14 cellular contexts compared by ENCODE assay signal in the genomic region with DNA sequence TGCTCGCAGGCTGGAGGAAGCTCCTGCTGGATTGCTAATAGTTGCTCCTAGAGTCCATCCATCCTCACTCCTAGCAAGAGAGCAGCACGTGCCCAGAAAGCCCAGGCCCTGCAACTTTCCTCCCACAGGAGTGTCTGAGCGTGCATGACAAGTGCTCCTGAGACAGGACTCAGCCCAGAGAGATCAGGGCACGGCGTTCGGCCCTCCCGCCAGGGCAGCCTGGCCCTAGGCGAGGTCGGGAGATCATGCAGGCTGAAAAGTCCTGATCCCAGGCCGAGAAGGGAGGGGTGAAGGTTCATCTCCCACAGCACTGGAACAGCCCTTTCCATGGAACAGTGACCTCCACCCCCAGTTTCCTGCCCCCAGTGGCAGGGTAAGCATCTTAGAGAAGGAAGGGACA.
DNase-seq lines count a peak whose midpoint lies in the region; ATAC-seq and TF ChIP-seq lines count a peak whose summit lies in the region.
"Had no signal": no experiment of that assay in that cellular context is flagged by ENCODE, and none has a peak within 500 bp of the region (broad histone marks: within the 10 kb centered on the region; RNA-seq: fewer than 3 reads in every experiment).

No MANE protein-coding gene starts in this region.

- H2BK120ac ChIP-seq in neuronal stem cell (ENCODE audit: low read depth, low read length): no peak overlapping the region

- H3K4me2 ChIP-seq in neuronal stem cell (ENCODE audit: insufficient read depth, low read length, poor library complexity, severe bottlenecking): no peak overlapping the region

- no peaks in the 10 kb centered on the region for H3K27me3 Mint-ChIP-seq in mesothelial cell of epicardium (ENCODE audit: low read depth)
- H3K27me3 Mint-ChIP-seq in T-helper 17 cell: peaks cover 41% of the 10 kb centered on the region
- H3K27me3 Mint-ChIP-seq: CD4-positive, alpha-beta T cell had no signal

- H2AK5ac ChIP-seq in neuronal stem cell (ENCODE audit: low read depth, low read length): no peak overlapping the region

- H2BK5ac ChIP-seq in neuronal stem cell (ENCODE audit: low read length): no peak overlapping the region

- no peak overlapping the region for H4K91ac ChIP-seq in neuronal stem cell (ENCODE audit: low read depth, low read length, poor library complexity)

- H3K4me3 ChIP-seq in WERI-Rb-1 (ENCODE audit: low read depth, low read length) (no peak overlapping the region), neuronal stem cell (ENCODE audit: low read length in 2 of 2) (no peak overlapping the region)
- H3K4me3 ChIP-seq: GM23248 had no signal

- peak overlapping the region; percentile 14 for H2BK12ac ChIP-seq in neuronal stem cell (ENCODE audit: low read length)

- intact Hi-C loops in cardiac septum (cut with DNase I): no loop called here

- H3K36me3 ChIP-seq in WERI-Rb-1: no peaks in the 10 kb centered on the region
- peaks cover 2 to 10% of the 10 kb centered on the region in 2 donors for H3K36me3 ChIP-seq in neuronal stem cell (replicated peaks in 1 of 2; ENCODE audit: control insufficient read depth in 2 of 2, insufficient read depth in 2 of 2, low read length in 2 of 2)

- DNase-seq in WERI-Rb-1: no peak
- no peak for DNase-seq in mesothelial cell of epicardium (ENCODE audit: low spot score in 2 of 2, unreplicated experiment in 2 of 2)
- DNase-seq in neuronal stem cell (ENCODE audit: low spot score): no peak
- no peak for DNase-seq in cardiac septum (ENCODE audit: low spot score)
- DNase-seq in RPMI8226: no peak
- DNase-seq in T-helper 17 cell: no peak
- no peak for DNase-seq in activated T-cell treated with anti-CD3 and anti-CD28 coated beads, Interleukin-2, amount 50 U/mL, for 1 hour
- DNase-seq: C1 segment of cervical spinal cord; Calu3; CD4-positive, alpha-beta T cell; DMS 273 treated with DMSO at 0.1 percent for 48 hours; GM23248 had no signal

- H3K14ac ChIP-seq in neuronal stem cell (ENCODE audit: low read length): no peak overlapping the region

- no peak overlapping the region for H3K4ac ChIP-seq in neuronal stem cell (ENCODE audit: low read length)

- no peak overlapping the region for H3K23ac ChIP-seq in neuronal stem cell (ENCODE audit: low read depth, low read length, poor library complexity)

- H3K27ac ChIP-seq in WERI-Rb-1 (peak overlapping the region; percentile 94), neuronal stem cell (replicated peaks; ENCODE audit: low read length) (no peak overlapping the region)
- H3K27ac ChIP-seq: GM23248, HL-60 had no signal

- H3K4me1 Mint-ChIP-seq in mesothelial cell of epicardium: peaks cover 48% of the 10 kb centered on the region
- H3K4me1 Mint-ChIP-seq in T-helper 17 cell: no peaks in the 10 kb centered on the region
- H3K4me1 Mint-ChIP-seq: B cell had no signal

- H3K27ac Mint-ChIP-seq in mesothelial cell of epicardium (peak overlapping the region; percentile 47), T-helper 17 cell (no peak overlapping the region)
- H3K27ac Mint-ChIP-seq: B cell; CD4-positive, alpha-beta T cell had no signal

- no peaks in the 10 kb centered on the region for H3K9me3 Mint-ChIP-seq in mesothelial cell of epicardium
- H3K9me3 Mint-ChIP-seq: CD4-positive, alpha-beta T cell had no signal

- H2BK15ac ChIP-seq in neuronal stem cell (ENCODE audit: low read length): peak overlapping the region; percentile 1

- H3K36me3 Mint-ChIP-seq in mesothelial cell of epicardium: peaks cover 1% of the 10 kb centered on the region
- no peaks in the 10 kb centered on the region for H3K36me3 Mint-ChIP-seq in T-helper 17 cell (ENCODE audit: low read depth)

- no peak overlapping the region for H4K8ac ChIP-seq in neuronal stem cell (ENCODE audit: low read depth, low read length)

- H3K18ac ChIP-seq in neuronal stem cell (ENCODE audit: low read length): peak overlapping the region; percentile 76

- H2AFZ ChIP-seq in neuronal stem cell (ENCODE audit: low read length): no peak overlapping the region
- H2AFZ ChIP-seq: GM23248 had no signal

- TF ChIP-seq CTCF in WERI-Rb-1 (IDR thresholded peaks at IDR 0.05; ENCODE audit: low read depth, low read length) (no peak), mesothelial cell of epicardium (IDR thresholded peaks at IDR 0.05; ENCODE audit: unreplicated experiment) (no peak)

- H3K79me1 ChIP-seq in neuronal stem cell (ENCODE audit: low read depth, low read length): peaks cover 15% of the 10 kb centered on the region

- no peak overlapping the region for H3K9ac ChIP-seq in neuronal stem cell (ENCODE audit: low read depth, low read length, poor library complexity)
- H3K9ac ChIP-seq: GM23248 had no signal

- no peak overlapping the region for H3K4me3 Mint-ChIP-seq in mesothelial cell of epicardium
- no peak overlapping the region for H3K4me3 Mint-ChIP-seq in T-helper 17 cell
- H3K4me3 Mint-ChIP-seq: B cell; CD4-positive, alpha-beta T cell had no signal

- H3K9me3 ChIP-seq in WERI-Rb-1 (ENCODE audit: severe bottlenecking) (no peaks in the 10 kb centered on the region), neuronal stem cell (replicated peaks in 1 of 2; ENCODE audit: control insufficient read depth in 2 of 2, insufficient read depth in 1 of 2, low read depth in 1 of 2, low read length in 2 of 2) (peaks cover 1 to 5% of the 10 kb centered on the region in 2 donors), T-helper 17 cell (ENCODE audit: control insufficient read depth, low read length, poor library complexity, severe bottlenecking) (no peaks in the 10 kb centered on the region)

- no peaks in the 10 kb centered on the region for H3K27me3 ChIP-seq in WERI-Rb-1 (ENCODE audit: insufficient read depth, low read depth, severe bottlenecking)
- H3K27me3 ChIP-seq in neuronal stem cell (ENCODE audit: control insufficient read depth in 3 of 3, insufficient read depth in 3 of 3, low read depth in 1 of 3, low read length in 3 of 3): no peaks in the 10 kb centered on the region

- peaks cover 26 to 47% of the 10 kb centered on the region in 2 donors for H3K4me1 ChIP-seq in neuronal stem cell (ENCODE audit: control insufficient read depth in 2 of 2, insufficient read depth in 1 of 2, low read depth in 1 of 2, low read length in 2 of 2)

- ATAC-seq in T-helper 17 cell: no peak

- WGBS in neuronal stem cell (ENCODE audit: extremely low coverage in 2 of 2, insufficient read length in 2 of 2, insufficient replicate concordance in 1 of 2), 2 donors: no CpG with 5 or more reads among the region's 10 CpGs
